14 cellular contexts compared by ENCODE assay signal in genomic region chr2:674319-674985, GRCh38. TPM values are rescaled to one million over a fixed set of nuclear protein-coding genes. Genes with fewer than 3 reads are reported as not detected.
A peak's percentile ranks its signal among the peaks of the same experiment; 100 is the strongest.
DNase-seq lines count a peak whose midpoint lies in the region; ATAC-seq, FAIRE-seq and TF ChIP-seq lines count a peak whose summit lies in the region.
"Had no signal": no experiment of that assay in that cellular context is flagged by ENCODE, and none has a peak within 500 bp of the region (broad histone marks: within the 10 kb centered on the region; RNA-seq: fewer than 3 reads in every experiment).

No MANE protein-coding gene starts in this region.

- H3K27ac Mint-ChIP-seq in natural killer cell treated with Interleukin-12 subunit alpha and Interleukin-12 subunit beta and Interleukin-15 and Interleukin-18, amount 100 ng/mL, for 72 hours = peak overlapping the region in 1 of 2 donors; percentile 5
- H3K27ac Mint-ChIP-seq in natural killer cell = no peak overlapping the region
- H3K27ac Mint-ChIP-seq in stimulated activated naive CD8-positive, alpha-beta T cell treated with anti-CD3 and anti-CD28 coated beads, Interleukin-15, amount 100 ng/mL, for 72 hours = peak overlapping the region; percentile 5 to 28
- H3K27ac Mint-ChIP-seq: T-helper 1 cell treated with Interleukin-12 subunit alpha and Interleukin-12 subunit beta and Interleukin-4 antibody, amounts not matched to agents 30 μg/mL and 1 μg/mL, for 36 hours had no signal

- H3K9me3 Mint-ChIP-seq in natural killer cell treated with Interleukin-12 subunit alpha and Interleukin-12 subunit beta and Interleukin-15 and Interleukin-18, amount 100 ng/mL, for 72 hours = no peaks in the 10 kb centered on the region
- no peaks in the 10 kb centered on the region for H3K9me3 Mint-ChIP-seq in natural killer cell
- H3K9me3 Mint-ChIP-seq in stimulated activated naive CD8-positive, alpha-beta T cell treated with anti-CD3 and anti-CD28 coated beads, Interleukin-15, amount 100 ng/mL, for 72 hours = no peaks in the 10 kb centered on the region
- H3K9me3 Mint-ChIP-seq: T-helper 1 cell treated with Interleukin-12 subunit alpha and Interleukin-12 subunit beta and Interleukin-4 antibody, amounts not matched to agents 30 μg/mL and 1 μg/mL, for 36 hours had no signal

- intact Hi-C loops in natural killer cell (cut with micrococcal nuclease) (no loop called here), esophagus muscularis mucosa (cut with DNase I) (no loop called here)

- FAIRE-seq in urothelium cell line (lab: Jason Lieb, UNC) = no peak

- H3K4me1 ChIP-seq in RWPE2 (ENCODE audit: insufficient read depth, poor library complexity, severe bottlenecking) (peaks cover 15% of the 10 kb centered on the region), esophagus muscularis mucosa (peaks cover 13 to 34% (median 17%) of the 10 kb centered on the region in 4 donors)

- H3K4me1 Mint-ChIP-seq in natural killer cell treated with Interleukin-12 subunit alpha and Interleukin-12 subunit beta and Interleukin-15 and Interleukin-18, amount 100 ng/mL, for 72 hours (ENCODE audit: low read depth in 2 of 2) = peaks cover 43 to 47% of the 10 kb centered on the region in 2 donors
- peaks cover 44 to 50% of the 10 kb centered on the region in 2 donors for H3K4me1 Mint-ChIP-seq in natural killer cell
- peaks cover 60% of the 10 kb centered on the region for H3K4me1 Mint-ChIP-seq in stimulated activated naive CD8-positive, alpha-beta T cell treated with anti-CD3 and anti-CD28 coated beads, Interleukin-15, amount 100 ng/mL, for 72 hours

- H3K4me3 ChIP-seq in RWPE2 (ENCODE audit: severe bottlenecking) (no peak overlapping the region), esophagus muscularis mucosa (no peak overlapping the region)

- TF ChIP-seq POLR2A in esophagus muscularis mucosa (IDR thresholded peaks at IDR 0.05; ENCODE audit: low read depth) = no peak

- peak overlapping the region; percentile 53 for H3K27ac ChIP-seq in RWPE2 (ENCODE audit: poor library complexity, severe bottlenecking)
- H3K27ac ChIP-seq in esophagus muscularis mucosa (replicated peaks in 1 of 4) = no peak overlapping the region

- peaks cover 12% of the 10 kb centered on the region for H3K36me3 ChIP-seq in RWPE2 (ENCODE audit: low read depth)
- peaks cover 0 to 45% (median 34%) of the 10 kb centered on the region in 4 donors for H3K36me3 ChIP-seq in esophagus muscularis mucosa

- no peak for DNase-seq in natural killer cell treated with Interleukin-12 subunit alpha and Interleukin-12 subunit beta and Interleukin-15 and Interleukin-18, amount 100 ng/mL, for 72 hours (ENCODE audit: low spot score)
- no peak for DNase-seq in natural killer cell
- no peak for DNase-seq in RWPE2 (ENCODE audit: low spot score)
- DNase-seq in esophagus muscularis mucosa (ENCODE audit: extremely low spot score) = peak; percentile 45
- no peak for DNase-seq in stimulated activated naive CD8-positive, alpha-beta T cell treated with anti-CD3 and anti-CD28 coated beads, Interleukin-15, amount 100 ng/mL, for 72 hours
- no peak for DNase-seq in urothelium cell line (ENCODE audit: low spot score)
- DNase-seq in cerebellum (ENCODE audit: low spot score) = no peak
- no peak for DNase-seq in NCI-H345 treated with DMSO at 0.1 percent for 48 hours (lab: John Stamatoyannopoulos, UW; ENCODE audit: unreplicated experiment)
- DNase-seq: C1 segment of cervical spinal cord; erythroblast; KBM-7; NCI-H2081 treated with DMSO at 0.1 percent for 48 hours; stimulated activated CD4-positive, alpha-beta T cell treated with anti-CD3 and anti-CD28 coated beads, Interleukin-4, amount 100 ng/mL, for 1 hour had no signal

- TF ChIP-seq CTCF in natural killer cell (IDR thresholded peaks at IDR 0.05) (no peak), RWPE2 (IDR thresholded peaks at IDR 0.05; ENCODE audit: poor library complexity, severe bottlenecking) (no peak), esophagus muscularis mucosa (IDR thresholded peaks at IDR 0.05) (no peak)

- TF ChIP-seq EP300 in esophagus muscularis mucosa (IDR thresholded peaks at IDR 0.05) = no peak

- H3K27me3 Mint-ChIP-seq in natural killer cell treated with Interleukin-12 subunit alpha and Interleukin-12 subunit beta and Interleukin-15 and Interleukin-18, amount 100 ng/mL, for 72 hours = no peaks in the 10 kb centered on the region
- H3K27me3 Mint-ChIP-seq in natural killer cell (ENCODE audit: low read depth in 2 of 2) = no peaks in the 10 kb centered on the region
- H3K27me3 Mint-ChIP-seq in stimulated activated naive CD8-positive, alpha-beta T cell treated with anti-CD3 and anti-CD28 coated beads, Interleukin-15, amount 100 ng/mL, for 72 hours = no peaks in the 10 kb centered on the region

- H3K27me3 ChIP-seq in RWPE2 (ENCODE audit: insufficient read depth, poor library complexity, severe bottlenecking) = no peaks in the 10 kb centered on the region
- no peaks in the 10 kb centered on the region for H3K27me3 ChIP-seq in esophagus muscularis mucosa

- no peaks in the 10 kb centered on the region for H3K9me3 ChIP-seq in RWPE2 (ENCODE audit: severe bottlenecking)
- no peaks in the 10 kb centered on the region for H3K9me3 ChIP-seq in esophagus muscularis mucosa

- no peak for ATAC-seq in natural killer cell treated with Interleukin-12 subunit alpha and Interleukin-12 subunit beta and Interleukin-15 and Interleukin-18, amount 100 ng/mL, for 72 hours
- ATAC-seq in natural killer cell = no peak
- no peak for ATAC-seq in RWPE2 (ENCODE audit: low read depth)
- no peak for ATAC-seq in stimulated activated naive CD8-positive, alpha-beta T cell treated with anti-CD3 and anti-CD28 coated beads, Interleukin-15, amount 100 ng/mL, for 72 hours

- H3K4me3 Mint-ChIP-seq in natural killer cell treated with Interleukin-12 subunit alpha and Interleukin-12 subunit beta and Interleukin-15 and Interleukin-18, amount 100 ng/mL, for 72 hours = peak overlapping the region; percentile 9
- no peak overlapping the region for H3K4me3 Mint-ChIP-seq in natural killer cell
- H3K4me3 Mint-ChIP-seq in stimulated activated naive CD8-positive, alpha-beta T cell treated with anti-CD3 and anti-CD28 coated beads, Interleukin-15, amount 100 ng/mL, for 72 hours = peak overlapping the region; percentile 88 to 89
- H3K4me3 Mint-ChIP-seq: T-helper 1 cell treated with Interleukin-12 subunit alpha and Interleukin-12 subunit beta and Interleukin-4 antibody, amounts not matched to agents 30 μg/mL and 1 μg/mL, for 36 hours had no signal

- 84% methylated on average over 9 of the region's 9 CpGs for WGBS in esophagus muscularis mucosa

- peaks cover 13% of the 10 kb centered on the region for H3K36me3 Mint-ChIP-seq in natural killer cell treated with Interleukin-12 subunit alpha and Interleukin-12 subunit beta and Interleukin-15 and Interleukin-18, amount 100 ng/mL, for 72 hours
- no peaks in the 10 kb centered on the region for H3K36me3 Mint-ChIP-seq in natural killer cell

RNA-seq across cellular contexts. Expression of gene TMEM18, which starts 2.8 kb away (rescaled TPM):
- total RNA-seq in natural killer cell treated with Interleukin-12 subunit alpha and Interleukin-12 subunit beta and Interleukin-15 and Interleukin-18, amount 100 ng/mL, for 72 hours = 10 to 100 TPM; 24.9 to 26.7 TPM
- 10 to 100 TPM; 22.0 to 30.8 (median 22.1) TPM for total RNA-seq in natural killer cell
- 10 to 100 TPM in 2 of 4 donors, 1 to 10 TPM in 2; 8.7 to 27.3 (median 10.2) TPM for total RNA-seq in esophagus muscularis mucosa
- 24.9 TPM for total RNA-seq in cerebellum

Comparison
In these comparisons a context has a peak if more than half of its experiments do, and no peak if none do; other contexts are left out.
1. H3K27ac Mint-ChIP-seq: peak in stimulated activated naive CD8-positive, alpha-beta T cell treated with anti-CD3 and anti-CD28 coated beads, Interleukin-15, amount 100 ng/mL, for 72 hours (2 of 2); none in natural killer cell (0 of 2).